16 cellular contexts compared by ENCODE assay signal in genomic region chr22:30767656-30768055, GRCh38.
A peak's percentile ranks its signal among the peaks of the same experiment; 100 is the strongest.
DNase-seq lines count a peak whose midpoint lies in the region; ATAC-seq, FAIRE-seq and TF ChIP-seq lines count a peak whose summit lies in the region.
"Had no signal": no experiment of that assay in that cellular context is flagged by ENCODE, and none has a peak within 500 bp of the region (broad histone marks: within the 10 kb centered on the region; RNA-seq: fewer than 3 reads in every experiment).

No MANE protein-coding gene starts in this region.

- no peaks in the 10 kb centered on the region for H3K79me2 ChIP-seq in H9 (ENCODE audit: insufficient read depth, low read length)

- H2BK12ac ChIP-seq in H9 (ENCODE audit: insufficient read length, low read depth, low read length) = no peak overlapping the region

- H2BK20ac ChIP-seq in H9 (ENCODE audit: low read depth, low read length, poor library complexity, severe bottlenecking) = no peak overlapping the region

- H4K20me1 ChIP-seq in H9 (ENCODE audit: control insufficient read depth, insufficient read depth, insufficient read length) = peaks cover 2% of the 10 kb centered on the region
- H4K20me1 ChIP-seq: BLaER1 treated with 17β-estradiol and CSF1 and Interleukin-3, amounts not matched to agents 10 nM and 100 nM had no signal

- H3K4me1 ChIP-seq in H9 (ENCODE audit: insufficient read depth, low read length) (no peaks in the 10 kb centered on the region), colonic mucosa (no peaks in the 10 kb centered on the region), small intestine (ENCODE audit: control insufficient read depth in 2 of 2, insufficient read depth in 1 of 2, low read depth in 1 of 2, low read length in 1 of 2) (peaks cover 0 to 7% of the 10 kb centered on the region in 2 donors), left lung (no peaks in the 10 kb centered on the region), upper lobe of right lung (no peaks in the 10 kb centered on the region)
- H3K4me1 ChIP-seq: BLaER1 treated with 17β-estradiol and CSF1 and Interleukin-3, amounts not matched to agents 10 nM and 100 nM; HAP-1 had no signal

- no peaks in the 10 kb centered on the region for H3K9me3 Mint-ChIP-seq in H9
- H3K9me3 Mint-ChIP-seq in nephron progenitor cell = no peaks in the 10 kb centered on the region
- H3K9me3 Mint-ChIP-seq: CD8-positive, alpha-beta T cell had no signal

- H3K4me3 Mint-ChIP-seq in H9 = no peak overlapping the region
- no peak overlapping the region for H3K4me3 Mint-ChIP-seq in nephron progenitor cell
- H3K4me3 Mint-ChIP-seq: B cell; CD8-positive, alpha-beta T cell had no signal

- no peak overlapping the region for H2AFZ ChIP-seq in H9 (ENCODE audit: low read length)

- no peak overlapping the region for H3K27ac ChIP-seq in H9 (ENCODE audit: insufficient read length, low read depth, low read length)
- H3K27ac ChIP-seq in colonic mucosa = no peak overlapping the region
- peak overlapping the region in 1 of 2 donors; percentile 56 for H3K27ac ChIP-seq in small intestine (ENCODE audit: low read depth in 1 of 2, low read length in 1 of 2)
- H3K27ac ChIP-seq in left lung = no peak overlapping the region
- H3K27ac ChIP-seq in upper lobe of right lung = no peak overlapping the region
- H3K27ac ChIP-seq: BLaER1 treated with 17β-estradiol and CSF1 and Interleukin-3, amounts not matched to agents 10 nM and 100 nM; HL-60 had no signal

- H2BK120ac ChIP-seq in H9 (ENCODE audit: low read depth, low read length, poor library complexity, severe bottlenecking) = no peak overlapping the region

- H2BK5ac ChIP-seq in H9 (ENCODE audit: insufficient read length, low read length) = no peak overlapping the region

- H3K4me3 ChIP-seq in colonic mucosa = no peak overlapping the region
- no peak overlapping the region for H3K4me3 ChIP-seq in small intestine (ENCODE audit: low read depth in 1 of 2, low read length in 2 of 2)
- H3K4me3 ChIP-seq in left lung = no peak overlapping the region
- no peak overlapping the region for H3K4me3 ChIP-seq in upper lobe of right lung
- H3K4me3 ChIP-seq: BLaER1 treated with 17β-estradiol and CSF1 and Interleukin-3, amounts not matched to agents 10 nM and 100 nM; HAP-1 had no signal

- H2AK5ac ChIP-seq in H9 (ENCODE audit: insufficient read length, low read length) = no peak overlapping the region

- no peak overlapping the region for H3K56ac ChIP-seq in H9 (ENCODE audit: insufficient read length, low read depth, low read length)

- no peak overlapping the region for H4K5ac ChIP-seq in H9 (ENCODE audit: insufficient read length, low read depth, low read length)

- TF ChIP-seq CTCF in H9 (conservative IDR thresholded peaks at IDR 0.05) (no peak), colonic mucosa (IDR thresholded peaks at IDR 0.05) (no peak), nephron progenitor cell (IDR thresholded peaks at IDR 0.05) (no peak), left lung (IDR thresholded peaks at IDR 0.05) (no peak), upper lobe of right lung (IDR thresholded peaks at IDR 0.05) (no peak)

- H3K79me1 ChIP-seq in H9 (ENCODE audit: insufficient read depth, low read depth, low read length, poor library complexity, severe bottlenecking) = no peaks in the 10 kb centered on the region

- H3K36me3 Mint-ChIP-seq in H9 (ENCODE audit: insufficient read depth in 1 of 3, low read depth in 3 of 3) (no peaks in the 10 kb centered on the region), nephron progenitor cell (ENCODE audit: low read depth) (no peaks in the 10 kb centered on the region)
- H3K36me3 Mint-ChIP-seq: CD8-positive, alpha-beta T cell had no signal

- H3K4me2 ChIP-seq in H9 (ENCODE audit: insufficient read depth, insufficient read length, low read length) = no peak overlapping the region
- H3K4me2 ChIP-seq: BLaER1 treated with 17β-estradiol and CSF1 and Interleukin-3, amounts not matched to agents 10 nM and 100 nM had no signal

- H3K9me3 ChIP-seq in H9 (ENCODE audit: control insufficient read depth, low read depth, low read length) = no peaks in the 10 kb centered on the region
- H3K9me3 ChIP-seq in colonic mucosa = no peaks in the 10 kb centered on the region
- H3K9me3 ChIP-seq in small intestine (ENCODE audit: control insufficient read depth, low read depth) = no peaks in the 10 kb centered on the region
- H3K9me3 ChIP-seq in left lung = no peaks in the 10 kb centered on the region
- no peaks in the 10 kb centered on the region for H3K9me3 ChIP-seq in upper lobe of right lung
- H3K9me3 ChIP-seq: BLaER1 treated with 17β-estradiol and CSF1 and Interleukin-3, amounts not matched to agents 10 nM and 100 nM; HAP-1 had no signal

- no CpG with 5 or more reads among the region's 6 CpGs for WGBS in H9 (ENCODE audit: extremely low coverage, insufficient read length, low lambda C conversion rate)
- WGBS in small intestine, 3 donors = 38 to 63% (median 59%) methylated on average over 6 of the region's 6 CpGs

- H3K27ac Mint-ChIP-seq in H9 (peak overlapping the region in 2 of 3 experiments; percentile 13 to 18; a peak in 2 of 7 replicates), nephron progenitor cell (peak overlapping the region; percentile 8)
- H3K27ac Mint-ChIP-seq: B cell; CD8-positive, alpha-beta T cell had no signal

- DNase-seq in H9 (no peak), colonic mucosa (peak; percentile 26), nephron progenitor cell (peak; percentile 19), small intestine (peak; percentile 81), GM19238 (ENCODE audit: insufficient read length, low spot score) (no peak), left lung (no peak), upper lobe of right lung (no peak)
- DNase-seq: Calu3; CD8-positive, alpha-beta T cell; DMS79 treated with DMSO at 0.1 percent for 48 hours; GF-D8 had no signal

- ATAC-seq in left lung = no peak
- ATAC-seq in upper lobe of right lung = no peak
- ATAC-seq: CD8-positive, alpha-beta T cell had no signal

- no peak overlapping the region for H3K18ac ChIP-seq in H9 (ENCODE audit: insufficient read length, low read depth, low read length)

- H3K36me3 ChIP-seq in colonic mucosa (no peaks in the 10 kb centered on the region), small intestine (ENCODE audit: control insufficient read depth in 2 of 2, insufficient read depth in 2 of 2, low read length in 2 of 2) (no peaks in the 10 kb centered on the region), left lung (no peaks in the 10 kb centered on the region), upper lobe of right lung (no peaks in the 10 kb centered on the region)
- H3K36me3 ChIP-seq: BLaER1 treated with 17β-estradiol and CSF1 and Interleukin-3, amounts not matched to agents 10 nM and 100 nM; HAP-1 had no signal

- no peak overlapping the region for H4K91ac ChIP-seq in H9 (ENCODE audit: insufficient read length, low read depth, low read length)

- no peaks in the 10 kb centered on the region for H3K23me2 ChIP-seq in H9 (ENCODE audit: insufficient read length, low read depth, low read length, poor library complexity, severe bottlenecking)

- no peak overlapping the region for H4K8ac ChIP-seq in H9 (replicated peaks; ENCODE audit: insufficient read length, low read depth, low read length)

- H3K27me3 ChIP-seq in H9 (ENCODE audit: insufficient read depth, low read length) = no peaks in the 10 kb centered on the region
- H3K27me3 ChIP-seq in colonic mucosa = no peaks in the 10 kb centered on the region
- no peaks in the 10 kb centered on the region for H3K27me3 ChIP-seq in small intestine (ENCODE audit: control insufficient read depth in 2 of 2, insufficient read depth in 2 of 2, low read length in 2 of 2)
- H3K27me3 ChIP-seq in left lung = no peaks in the 10 kb centered on the region
- H3K27me3 ChIP-seq in upper lobe of right lung = no peaks in the 10 kb centered on the region
- H3K27me3 ChIP-seq: BLaER1 treated with 17β-estradiol and CSF1 and Interleukin-3, amounts not matched to agents 10 nM and 100 nM had no signal

- H2BK15ac ChIP-seq in H9 (ENCODE audit: low read depth, low read length) = no peak overlapping the region

- FAIRE-seq in small intestine (lab: Jason Lieb, UNC) = no peak
- FAIRE-seq: H1 had no signal

- no peak overlapping the region for H3K4ac ChIP-seq in H9 (ENCODE audit: low read depth, low read length)

- H3K27me3 Mint-ChIP-seq in H9 (ENCODE audit: low read depth) (no peaks in the 10 kb centered on the region), nephron progenitor cell (ENCODE audit: low read depth, poor library complexity) (peaks cover 4% of the 10 kb centered on the region)
- H3K27me3 Mint-ChIP-seq: B cell had no signal

- peaks cover 3 to 6% of the 10 kb centered on the region in 2 experiments; a peak in 2 of 4 replicates for H3K4me1 Mint-ChIP-seq in H9
- peaks cover 12% of the 10 kb centered on the region for H3K4me1 Mint-ChIP-seq in nephron progenitor cell
- H3K4me1 Mint-ChIP-seq: B cell had no signal

- no peak overlapping the region for H3T11ph ChIP-seq in H9 (ENCODE audit: low read length)

- intact Hi-C loops in colonic mucosa (cut with DNase I) (no loop called here), left lung (cut with DNase I) (loop anchor here in 1 of 2 donors (10.0 kb wide), 2 partner anchors 127 to 317 kb away; partner anchors contain the start of gene SMTN), upper lobe of right lung (cut with DNase I) (loop anchor here (10.0 kb wide), 1 partner anchor 117 kb away; no protein-coding TSS in a partner anchor)

- H3K23ac ChIP-seq in H9 (ENCODE audit: insufficient read length, low read depth, low read length) = no peak overlapping the region

- H3K14ac ChIP-seq in H9 (ENCODE audit: insufficient read depth, low read length) = no peak overlapping the region

- H3K9ac ChIP-seq in H9 (ENCODE audit: extremely low read depth, insufficient read length, low read length) = no peak overlapping the region
- no peak overlapping the region for H3K9ac ChIP-seq in colonic mucosa (ENCODE audit: low read depth in 2 of 2, low read length in 2 of 2)
- H3K9ac ChIP-seq: BLaER1 treated with 17β-estradiol and CSF1 and Interleukin-3, amounts not matched to agents 10 nM and 100 nM had no signal

Comparison
In these comparisons a context has a peak if more than half of its experiments do, and no peak if none do; other contexts are left out.
1. DNase-seq: peak in colonic mucosa (single experiment), nephron progenitor cell (single experiment) and small intestine (single experiment); none in H9 (single experiment), GM19238 (single experiment), left lung (0 of 2) and upper lobe of right lung (single experiment).